Comparison of ENCODE assay signal across 16 cellular contexts in genomic region chr3:159637895-159638542, GRCh38.
DNase-seq lines count a peak whose midpoint lies in the region; ATAC-seq, FAIRE-seq and TF ChIP-seq lines count a peak whose summit lies in the region.
"Had no signal": no experiment of that assay in that cellular context is flagged by ENCODE, and none has a peak within 500 bp of the region (broad histone marks: within the 10 kb centered on the region; RNA-seq: fewer than 3 reads in every experiment).

No MANE protein-coding gene starts in this region.

- H3K27me3 Mint-ChIP-seq in naive thymus-derived CD4-positive, alpha-beta T cell, result peaks cover 0 to 4% (median 0%) of the 10 kb centered on the region in 5 donors
- H3K27me3 Mint-ChIP-seq: activated B cell treated with CpG ODN at 0.5 μM for 24 hours; activated naive CD4-positive, alpha-beta T cell treated with anti-CD3 and anti-CD28 coated beads, Interleukin-2, amount 10 ng/mL, durations not matched to agents 7 days and 5 days had no signal

- intact Hi-C loops in naive thymus-derived CD4-positive, alpha-beta T cell (cut with micrococcal nuclease), result no loop called here

- H3K36me3 ChIP-seq in HEK293 (ENCODE audit: control insufficient read depth in 2 of 2, insufficient read depth in 1 of 2, low read length in 2 of 2), result no peaks in the 10 kb centered on the region
- H3K36me3 ChIP-seq in RWPE2 (ENCODE audit: low read depth), result no peaks in the 10 kb centered on the region
- no peaks in the 10 kb centered on the region for H3K36me3 ChIP-seq in naive thymus-derived CD4-positive, alpha-beta T cell (ENCODE audit: control insufficient read depth in 2 of 3, insufficient read depth in 3 of 3, low read length in 3 of 3)
- H3K36me3 ChIP-seq: tibial nerve had no signal

- CTCF ChIA-PET in A549 (lab: Yijun Ruan, JAX) (interaction anchor here (1.5 to 2.1 kb wide), 2 partner anchors 128 to 167 kb away, joined by 3 to 6 read pairs; no protein-coding TSS in a partner anchor), HEK293 (lab: Yijun Ruan, JAX) (interaction anchor here (0.5 to 1.9 kb wide), 4 partner anchors 22 to 190 kb away, joined by 3 to 5 read pairs (median 4); no protein-coding TSS in a partner anchor)
- CTCF ChIA-PET in naive thymus-derived CD4-positive, alpha-beta T cell (lab: Charles Lee), result no interaction called here

- H3K4me1 Mint-ChIP-seq in naive thymus-derived CD4-positive, alpha-beta T cell, result no peaks in the 10 kb centered on the region
- H3K4me1 Mint-ChIP-seq: activated B cell treated with CpG ODN at 0.5 μM for 24 hours; activated naive CD4-positive, alpha-beta T cell treated with anti-CD3 and anti-CD28 coated beads, Interleukin-2, amount 10 ng/mL, durations not matched to agents 7 days and 5 days; immature natural killer cell had no signal

- WGBS in A549 (ENCODE audit: missing lambda C conversion rate), result 12% methylated on average over 2 of the region's 2 CpGs

- H3K9me3 ChIP-seq in A549, result no peaks in the 10 kb centered on the region
- H3K9me3 ChIP-seq in HEK293 (ENCODE audit: control insufficient read depth, insufficient read depth, low read depth, low read length), result no peaks in the 10 kb centered on the region
- no peaks in the 10 kb centered on the region for H3K9me3 ChIP-seq in RWPE2 (ENCODE audit: severe bottlenecking)
- no peaks in the 10 kb centered on the region for H3K9me3 ChIP-seq in naive thymus-derived CD4-positive, alpha-beta T cell (ENCODE audit: control insufficient read depth in 2 of 3, low read length in 3 of 3)
- H3K9me3 ChIP-seq: tibial nerve had no signal

- POLR2A ChIA-PET in A549 (lab: Yijun Ruan, JAX), result interaction anchor here (1.8 kb wide), 1 partner anchor 125 kb away, joined by 16 read pairs; no protein-coding TSS in a partner anchor
- POLR2A ChIA-PET in HEK293 (lab: Yijun Ruan, JAX), result interaction anchor here (0.6 kb wide), 1 partner anchor 162 kb away, joined by 3 read pairs; no protein-coding TSS in a partner anchor
- POLR2A ChIA-PET in naive thymus-derived CD4-positive, alpha-beta T cell (lab: Charles Lee), result no interaction called here

- H3K27ac ChIP-seq in A549, result peak overlapping the region; percentile 72 to 76
- H3K27ac ChIP-seq in HEK293 (ENCODE audit: extremely low read depth, low read depth, low read length), result no peak overlapping the region
- peak overlapping the region; percentile 70 for H3K27ac ChIP-seq in RWPE2 (ENCODE audit: poor library complexity, severe bottlenecking)
- no peak overlapping the region for H3K27ac ChIP-seq in naive thymus-derived CD4-positive, alpha-beta T cell (ENCODE audit: low read depth, low read length)
- H3K27ac ChIP-seq: tibial nerve had no signal

- H3K36me3 Mint-ChIP-seq in naive thymus-derived CD4-positive, alpha-beta T cell, result no peaks in the 10 kb centered on the region
- H3K36me3 Mint-ChIP-seq: activated naive CD4-positive, alpha-beta T cell treated with anti-CD3 and anti-CD28 coated beads, Interleukin-2, amount 10 ng/mL, durations not matched to agents 7 days and 5 days; immature natural killer cell had no signal

- H3K27ac Mint-ChIP-seq in naive thymus-derived CD4-positive, alpha-beta T cell, result no peak overlapping the region
- H3K27ac Mint-ChIP-seq: activated B cell treated with CpG ODN at 0.5 μM for 24 hours; activated naive CD4-positive, alpha-beta T cell treated with anti-CD3 and anti-CD28 coated beads, Interleukin-2, amount 10 ng/mL, durations not matched to agents 7 days and 5 days; immature natural killer cell; progenitor cell of endocrine pancreas had no signal

- peak; percentile 90 for FAIRE-seq in A549 (lab: Jason Lieb, UNC)

- peaks cover 55% of the 10 kb centered on the region for H3K4me1 ChIP-seq in A549
- H3K4me1 ChIP-seq in HEK293 (ENCODE audit: control insufficient read depth, insufficient read depth, low read length), result peaks cover 12% of the 10 kb centered on the region
- H3K4me1 ChIP-seq in RWPE2 (ENCODE audit: insufficient read depth, poor library complexity, severe bottlenecking), result peaks cover 47% of the 10 kb centered on the region
- no peaks in the 10 kb centered on the region for H3K4me1 ChIP-seq in naive thymus-derived CD4-positive, alpha-beta T cell (ENCODE audit: control insufficient read depth in 2 of 2, insufficient read depth in 2 of 2, low read length in 2 of 2)
- H3K4me1 ChIP-seq: tibial nerve had no signal

- TF ChIP-seq EP300 in A549 (IDR thresholded peaks at IDR 0.05), result no peak

- H3K4me2 ChIP-seq in A549, result peak overlapping the region; percentile 46

- no peaks in the 10 kb centered on the region for H3K27me3 ChIP-seq in RWPE2 (ENCODE audit: insufficient read depth, poor library complexity, severe bottlenecking)
- no peaks in the 10 kb centered on the region for H3K27me3 ChIP-seq in naive thymus-derived CD4-positive, alpha-beta T cell (ENCODE audit: control insufficient read depth in 2 of 2, insufficient read depth in 2 of 2, low read length in 2 of 2)
- H3K27me3 ChIP-seq: tibial nerve had no signal

- no peak for TF ChIP-seq POLR2A in A549 (IDR thresholded peaks at IDR 0.05; ENCODE audit: low read length)

- no peak overlapping the region for H3K4me3 ChIP-seq in A549
- H3K4me3 ChIP-seq in HEK293 (ENCODE audit: low read depth, low read length), result no peak overlapping the region
- no peak overlapping the region for H3K4me3 ChIP-seq in RWPE2 (ENCODE audit: severe bottlenecking)
- no peak overlapping the region for H3K4me3 ChIP-seq in fibroblast of villous mesenchyme (ENCODE audit: low read depth, low read length)
- no peak overlapping the region for H3K4me3 ChIP-seq in naive thymus-derived CD4-positive, alpha-beta T cell (ENCODE audit: low read length)
- H3K4me3 ChIP-seq: tibial nerve had no signal

- peaks cover 0 to 3% (median 0%) of the 10 kb centered on the region in 11 donors for H3K9me3 Mint-ChIP-seq in naive thymus-derived CD4-positive, alpha-beta T cell
- H3K9me3 Mint-ChIP-seq: activated B cell treated with CpG ODN at 0.5 μM for 24 hours; activated naive CD4-positive, alpha-beta T cell treated with anti-CD3 and anti-CD28 coated beads, Interleukin-2, amount 10 ng/mL, durations not matched to agents 7 days and 5 days had no signal

- TF ChIP-seq RAD21 in A549 (conservative IDR thresholded peaks at IDR 0.05 in 1 of 2, IDR thresholded peaks at IDR 0.05 in 1 of 2), result no peak

- H3K4me3 Mint-ChIP-seq in naive thymus-derived CD4-positive, alpha-beta T cell, result no peak overlapping the region
- H3K4me3 Mint-ChIP-seq: activated B cell treated with CpG ODN at 0.5 μM for 24 hours; activated naive CD4-positive, alpha-beta T cell treated with anti-CD3 and anti-CD28 coated beads, Interleukin-2, amount 10 ng/mL, durations not matched to agents 7 days and 5 days; immature natural killer cell had no signal

- DNase-seq in A549 (ENCODE audit: low read depth in 1 of 2, low spot score in 1 of 2) (peak in 1 of 2 experiments; percentile 60), RWPE2 (ENCODE audit: low spot score) (no peak), fibroblast of villous mesenchyme (ENCODE audit: low read depth) (peak; percentile 24)
- DNase-seq in naive thymus-derived CD4-positive, alpha-beta T cell, result no peak
- DNase-seq: activated B cell treated with CpG ODN at 0.5 μM for 24 hours; activated CD8-positive, alpha-beta memory T cell treated with anti-CD3 and anti-CD28 coated beads, Interleukin-2, amount 50 U/mL, for 48 hours; activated naive CD4-positive, alpha-beta T cell treated with anti-CD3 and anti-CD28 coated beads, Interleukin-2, amount 10 ng/mL, durations not matched to agents 7 days and 5 days; immature natural killer cell; KBM-7; NCI-H2081 treated with DMSO at 0.1 percent for 48 hours had no signal

- TF ChIP-seq CTCF in A549 (IDR thresholded peaks at IDR 0.05), result no peak
- TF ChIP-seq CTCF in HEK293 (tag by site-specific recombination; IDR thresholded peaks at IDR 0.05), result no peak
- no peak for TF ChIP-seq CTCF in RWPE2 (IDR thresholded peaks at IDR 0.05; ENCODE audit: poor library complexity, severe bottlenecking)
- no peak for TF ChIP-seq CTCF in fibroblast of villous mesenchyme (IDR thresholded peaks at IDR 0.05; ENCODE audit: insufficient read depth, low read depth, low read length)

- ATAC-seq in A549 (peak in 1 of 2 experiments; percentile 72; a peak in 3 of 6 replicates), RWPE2 (ENCODE audit: low read depth) (peak; percentile 82), HG03139 (IDR thresholded peaks at IDR 0.05; ENCODE audit: unreplicated experiment) (no peak), GM19023 (IDR thresholded peaks at IDR 0.05; ENCODE audit: unreplicated experiment) (no peak), HG03025 (IDR thresholded peaks at IDR 0.05; ENCODE audit: low FRiP score, unreplicated experiment) (no peak)
- ATAC-seq in naive thymus-derived CD4-positive, alpha-beta T cell, result no peak

TF ChIP-seq in A549, 52 proteins besides CTCF, POLR2A, EP300 and RAD21 (continues in another document):
- TF ChIP-seq BHLHE40 (IDR thresholded peaks at IDR 0.05; ENCODE audit: low read depth, low read length), result no peak
- TF ChIP-seq GATA3 (IDR thresholded peaks at IDR 0.05; ENCODE audit: borderline replicate concordance), result peak; percentile 41; the same call in 1 of the 2 replicates
- 0 out of 2 replicates have a peak, but pooled peaks have one; percentile 18 for TF ChIP-seq MAX (IDR thresholded peaks at IDR 0.05)
- no peak for TF ChIP-seq HOXA7 (CRISPR knock-in tag; IDR thresholded peaks at IDR 0.05)
- no peak for TF ChIP-seq HOXB5 (CRISPR knock-in tag; IDR thresholded peaks at IDR 0.05)
- TF ChIP-seq FOSL2 (IDR thresholded peaks at IDR 0.05), result no peak
- TF ChIP-seq FOSL2 (CRISPR knock-in tag; IDR thresholded peaks at IDR 0.05), result peak; percentile 81
- TF ChIP-seq NPAS2 (CRISPR knock-in tag; IDR thresholded peaks at IDR 0.05; ENCODE audit: borderline replicate concordance), result no peak
- TF ChIP-seq TP53 (CRISPR knock-in tag; IDR thresholded peaks at IDR 0.05), result no peak

TF ChIP-seq in HEK293, 187 proteins besides CTCF, POLR2A, EP300 and RAD21:
- TF ChIP-seq ZNF664 (tag by site-specific recombination; IDR thresholded peaks at IDR 0.05) (peak; percentile 19; the same call in 1 of the 2 replicates), RBAK (tag by site-specific recombination; IDR thresholded peaks at IDR 0.05) (no peak)

Comparison
In these comparisons a context has a peak if more than half of its experiments do, and no peak if none do; other contexts are left out.
1. H3K27ac ChIP-seq: peak in A549 (2 of 2) and RWPE2 (single experiment); none in HEK293 (single experiment) and naive thymus-derived CD4-positive, alpha-beta T cell (single experiment).